1 cellular context compared by ENCODE assay signal in the genomic region with DNA sequence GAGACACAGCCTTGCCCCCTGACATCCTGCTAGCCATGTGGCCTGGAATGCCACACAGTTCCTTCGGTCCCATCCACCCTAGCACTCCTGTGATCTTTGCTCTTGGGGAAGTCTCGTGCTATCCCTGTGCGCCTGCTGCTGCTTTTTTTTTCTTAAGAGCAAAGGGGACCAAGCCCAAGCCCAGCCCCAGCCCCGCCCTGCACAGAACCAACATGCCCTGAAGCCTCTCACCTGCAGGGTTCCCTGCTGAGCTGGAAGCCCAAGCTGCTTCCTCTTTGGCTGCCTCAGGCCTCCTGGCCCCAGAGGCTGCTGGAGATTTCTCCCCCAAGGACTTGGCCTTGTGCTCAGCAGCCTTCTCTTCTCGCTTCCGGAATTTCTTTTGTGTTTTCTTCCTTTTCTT.
TF ChIP-seq lines count a peak whose summit lies in the region.

No MANE protein-coding gene starts in this region.

TF ChIP-seq in H1, 55 proteins besides CTCF, POLR2A, EP300 and RAD21:
- no peak for TF ChIP-seq CHD2 (IDR thresholded peaks at IDR 0.05; ENCODE audit: low read length)
- no peak for TF ChIP-seq TAF7 (optimal IDR thresholded peaks at IDR 0.05; ENCODE audit: borderline replicate concordance, low read depth, low read length)
